9 cellular contexts compared by ENCODE assay signal in the genomic region with DNA sequence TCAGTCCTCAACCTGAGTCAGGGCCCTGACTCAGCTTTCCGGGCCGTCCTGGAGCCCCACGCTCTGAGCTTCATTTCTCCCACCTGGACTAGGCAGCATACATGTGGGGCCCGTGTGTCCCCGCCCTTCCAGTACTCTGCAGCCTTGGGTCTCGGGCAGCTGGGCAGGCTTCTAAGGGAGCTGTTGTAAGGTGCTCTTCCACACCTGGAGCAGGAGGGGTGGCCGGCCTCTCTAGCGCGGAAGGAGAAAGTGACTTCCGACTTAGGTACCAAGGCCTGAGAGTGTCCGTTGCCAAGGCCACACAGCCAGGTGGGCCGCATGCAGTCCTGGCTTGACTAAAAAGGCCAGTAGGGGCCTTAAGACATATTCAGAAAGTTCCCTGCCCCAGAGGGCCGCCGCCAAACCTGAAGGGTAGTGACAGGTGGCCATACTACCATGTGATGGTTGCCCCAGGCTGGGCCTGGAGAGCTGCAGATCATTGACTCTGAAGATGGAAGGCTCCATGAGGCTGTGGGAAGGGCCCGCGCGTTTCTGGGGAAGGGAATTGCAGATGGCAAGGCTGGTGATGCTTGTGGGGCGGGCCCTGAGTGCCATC. TPM values are rescaled to one million over a fixed set of nuclear protein-coding genes. Genes with fewer than 3 reads are reported as not detected.
DNase-seq lines count a peak whose midpoint lies in the region; ATAC-seq lines count a peak whose summit lies in the region.
"Had no signal": no experiment of that assay in that cellular context is flagged by ENCODE, and none has a peak within 500 bp of the region (broad histone marks: within the 10 kb centered on the region; RNA-seq: fewer than 3 reads in every experiment).

No MANE protein-coding gene starts in this region.

- H3K27me3 ChIP-seq in duodenal mucosa (ENCODE audit: control insufficient read depth in 1 of 2, insufficient read depth in 2 of 2, low read length in 2 of 2) (no peaks in the 10 kb centered on the region), rectal smooth muscle tissue (ENCODE audit: control insufficient read depth, insufficient read depth, low read length) (peaks cover 3% of the 10 kb centered on the region)

- no peak for DNase-seq in activated CD4-positive, alpha-beta T cell treated with anti-CD3 and anti-CD28 coated beads, Interleukin-2, amount 10 ng/mL, durations not matched to agents 24 days and 14 days
- no peak for DNase-seq in activated CD4-positive, alpha-beta T cell treated with anti-CD3 and anti-CD28 coated beads for 48 hours
- DNase-seq in NCI-H774 (lab: John Stamatoyannopoulos, UW): no peak
- DNase-seq in HT-29 (ENCODE audit: low spot score): no peak
- DNase-seq in occipital lobe (lab: John Stamatoyannopoulos, UW): no peak

- no peaks in the 10 kb centered on the region for H3K9me3 Mint-ChIP-seq in activated CD4-positive, alpha-beta T cell treated with anti-CD3 and anti-CD28 coated beads, Interleukin-2, amount 10 ng/mL, durations not matched to agents 24 days and 14 days

- no peaks in the 10 kb centered on the region for H3K9me3 ChIP-seq in duodenal mucosa (ENCODE audit: control insufficient read depth in 1 of 2, low read length in 2 of 2)

- H3K36me3 ChIP-seq in duodenal mucosa (ENCODE audit: control insufficient read depth in 1 of 2, insufficient read depth in 2 of 2, low read length in 2 of 2): peaks cover 18 to 31% of the 10 kb centered on the region in 2 donors
- peaks cover 28% of the 10 kb centered on the region for H3K36me3 ChIP-seq in rectal smooth muscle tissue (ENCODE audit: control insufficient read depth, insufficient read depth, low read length)

- H3K9ac ChIP-seq in duodenal mucosa (ENCODE audit: low read depth in 1 of 2, low read length in 2 of 2) (peak overlapping the region; percentile 1 to 71), rectal smooth muscle tissue (ENCODE audit: low read length) (no peak overlapping the region)

- peak overlapping the region; percentile 71 for H3K4me3 Mint-ChIP-seq in activated CD4-positive, alpha-beta T cell treated with anti-CD3 and anti-CD28 coated beads, Interleukin-2, amount 10 ng/mL, durations not matched to agents 24 days and 14 days

- H3K27ac Mint-ChIP-seq in activated CD4-positive, alpha-beta T cell treated with anti-CD3 and anti-CD28 coated beads, Interleukin-2, amount 10 ng/mL, durations not matched to agents 24 days and 14 days: peak overlapping the region; percentile 81

- H3K27ac ChIP-seq in duodenal mucosa (ENCODE audit: low read depth, low read length): peak overlapping the region; percentile 62
- peak overlapping the region; percentile 97 for H3K27ac ChIP-seq in rectal smooth muscle tissue (ENCODE audit: low read depth, low read length)

- H3K4me1 Mint-ChIP-seq in activated CD4-positive, alpha-beta T cell treated with anti-CD3 and anti-CD28 coated beads, Interleukin-2, amount 10 ng/mL, durations not matched to agents 24 days and 14 days: peaks cover 5% of the 10 kb centered on the region

- H3K36me3 Mint-ChIP-seq in activated CD4-positive, alpha-beta T cell treated with anti-CD3 and anti-CD28 coated beads, Interleukin-2, amount 10 ng/mL, durations not matched to agents 24 days and 14 days (ENCODE audit: low read depth): peaks cover 24% of the 10 kb centered on the region

- H3K27me3 Mint-ChIP-seq in activated CD4-positive, alpha-beta T cell treated with anti-CD3 and anti-CD28 coated beads, Interleukin-2, amount 10 ng/mL, durations not matched to agents 24 days and 14 days: no peaks in the 10 kb centered on the region

- H3K4me1 ChIP-seq in duodenal mucosa (ENCODE audit: control insufficient read depth in 1 of 2, insufficient read depth in 2 of 2, low read length in 2 of 2) (peaks cover 19 to 22% of the 10 kb centered on the region in 2 donors), rectal smooth muscle tissue (ENCODE audit: control insufficient read depth, insufficient read depth, low read length) (peaks cover 27% of the 10 kb centered on the region)

- intact Hi-C loops in activated CD4-positive, alpha-beta T cell treated with anti-CD3 and anti-CD28 coated beads, Interleukin-2, amount 10 ng/mL, durations not matched to agents 24 days and 14 days (cut with micrococcal nuclease): loop anchor here (1.0 kb wide), 3 partner anchors 13 to 32 kb away; no protein-coding TSS in a partner anchor

- peak; percentile 9 for ATAC-seq in HG03460 (IDR thresholded peaks at IDR 0.05; ENCODE audit: unreplicated experiment)

- H3K4me3 ChIP-seq in duodenal mucosa (ENCODE audit: low read depth in 1 of 2, low read length in 2 of 2) (peak overlapping the region in 1 of 2 donors; percentile 35), rectal smooth muscle tissue (ENCODE audit: low read length) (peak overlapping the region; percentile 45)

RNA-seq across cellular contexts. Expression of a gene that starts 9.4 kb away (rescaled TPM):
- total RNA-seq in activated CD4-positive, alpha-beta T cell treated with anti-CD3 and anti-CD28 coated beads, Interleukin-2, amount 10 ng/mL, durations not matched to agents 24 days and 14 days: 0.45 and 0.82 TPM in 2 replicates
- total RNA-seq in HT-29 (2014; rRNA removed; shearing (Covaris generic)): 87.7 and 94.2 TPM in 2 replicates
- 2.3 TPM for total RNA-seq in occipital lobe

RNA-seq across cellular contexts. Expression of a gene that starts 19.4 kb away (rescaled TPM):
- not detected in 2 replicates for total RNA-seq in activated CD4-positive, alpha-beta T cell treated with anti-CD3 and anti-CD28 coated beads, Interleukin-2, amount 10 ng/mL, durations not matched to agents 24 days and 14 days
- total RNA-seq in HT-29 (2014; rRNA removed; shearing (Covaris generic)): not detected in 2 replicates
- total RNA-seq in occipital lobe: 0.47 TPM
- total RNA-seq: Daoy had no signal

RNA-seq across cellular contexts. Expression of a gene that starts 23.5 kb away (rescaled TPM):
- 225 and 232 TPM in 2 replicates for total RNA-seq in activated CD4-positive, alpha-beta T cell treated with anti-CD3 and anti-CD28 coated beads, Interleukin-2, amount 10 ng/mL, durations not matched to agents 24 days and 14 days
- 167 and 168 TPM in 2 replicates for total RNA-seq in HT-29 (2014; rRNA removed; shearing (Covaris generic))
- 84.5 TPM for total RNA-seq in occipital lobe

RNA-seq across cellular contexts. Expression of a gene that starts 32.7 kb away (rescaled TPM):
- total RNA-seq in activated CD4-positive, alpha-beta T cell treated with anti-CD3 and anti-CD28 coated beads, Interleukin-2, amount 10 ng/mL, durations not matched to agents 24 days and 14 days: 231 and 233 TPM in 2 replicates
- 175 and 177 TPM in 2 replicates for total RNA-seq in HT-29 (2014; rRNA removed; shearing (Covaris generic))
- 15.1 TPM for total RNA-seq in occipital lobe

RNA-seq across cellular contexts. Expression of a gene that starts 39.7 kb away (rescaled TPM):
- 7.1 and 7.3 TPM in 2 replicates for total RNA-seq in activated CD4-positive, alpha-beta T cell treated with anti-CD3 and anti-CD28 coated beads, Interleukin-2, amount 10 ng/mL, durations not matched to agents 24 days and 14 days
- 8.3 and 12.7 TPM in 2 replicates for total RNA-seq in HT-29 (2014; rRNA removed; shearing (Covaris generic))
- 6.6 TPM for total RNA-seq in occipital lobe

Comparison
In these comparisons a context has a peak if more than half of its experiments do, and no peak if none do; other contexts are left out.
1. RNA of a gene that starts 9.4 kb away (total RNA-seq): 87.7 to 94.2 TPM in HT-29; 2.3 TPM in occipital lobe (single experiment) and 0.45 to 0.82 TPM in activated CD4-positive, alpha-beta T cell treated with anti-CD3 and anti-CD28 coated beads, Interleukin-2, amount 10 ng/mL, durations not matched to agents 24 days and 14 days; every median in the first group is over 10 times any median in the second.